8 cellular contexts compared by ENCODE assay signal in genomic region chr3:25594007-25594502, GRCh38.
DNase-seq lines count a peak whose midpoint lies in the region; ATAC-seq, FAIRE-seq and TF ChIP-seq lines count a peak whose summit lies in the region.

No MANE protein-coding gene starts in this region.

- TF ChIP-seq EP300 in HepG2 (IDR thresholded peaks at IDR 0.05; ENCODE audit: low read depth in 2 of 2, low read length in 2 of 2), result no peak
- no peak for TF ChIP-seq EP300 in HepG2 (CRISPR knock-in tag; IDR thresholded peaks at IDR 0.05; ENCODE audit: borderline replicate concordance)

- H2AFZ ChIP-seq in HepG2 (ENCODE audit: low read length), result no peak overlapping the region

- H3K9me3 ChIP-seq in HepG2 (ENCODE audit: low read length), result no peaks in the 10 kb centered on the region

- H3K4me3 ChIP-seq in HepG2 (replicated peaks in 1 of 3; ENCODE audit: insufficient read depth in 1 of 3, low read depth in 2 of 3, low read length in 3 of 3), result no peak overlapping the region

- TF ChIP-seq CTCF in HepG2 (CRISPR knock-in tag; IDR thresholded peaks at IDR 0.05), result peak; percentile 46

- no peak for TF ChIP-seq POLR2A in HepG2 (IDR thresholded peaks at IDR 0.05; ENCODE audit: insufficient read depth in 1 of 2, low read depth in 2 of 2, low read length in 2 of 2)

- no peaks in the 10 kb centered on the region for H3K79me2 ChIP-seq in HepG2 (ENCODE audit: insufficient read depth, low read length)

- DNase-seq in Right ventricle myocardium inferior (ENCODE audit: missing footprints) (no peak), cardiac septum (ENCODE audit: low spot score) (no peak), NCI-H524 treated with DMSO at 0.1 percent for 48 hours (lab: John Stamatoyannopoulos, UW) (peak; percentile 79), cerebellar cortex (ENCODE audit: low spot score) (peak; percentile 66), HepG2 (ENCODE audit: low spot score) (peak; percentile 30)
- no peak for DNase-seq in stimulated activated CD4-positive, alpha-beta T cell treated with anti-CD3 and anti-CD28 coated beads, Interleukin-4, amount 100 ng/mL, for 1 hour
- no peak for DNase-seq in activated effector memory CD4-positive, alpha-beta T cell treated with anti-CD3 and anti-CD28 coated beads, Interleukin-2, amount 50 U/mL, for 16 hours

- H3K27ac ChIP-seq in HepG2 (ENCODE audit: extremely low read length, insufficient read depth, low read length), result no peak overlapping the region

- H3K27me3 ChIP-seq in HepG2 (ENCODE audit: control insufficient read depth in 1 of 2, insufficient read depth in 2 of 2, low read length in 2 of 2), result no peaks in the 10 kb centered on the region

- POLR2A ChIA-PET in HepG2 (lab: Yijun Ruan, JAX), result no interaction called here

- WGBS in HepG2 (ENCODE audit: low lambda C conversion rate), result 9% methylated on average over 1 of the region's 1 CpG

- 0 out of 2 replicates have a peak, but pooled peaks have one; percentile 30 for TF ChIP-seq RAD21 in HepG2 (CRISPR knock-in tag; IDR thresholded peaks at IDR 0.05)

- peaks cover 19% of the 10 kb centered on the region for H3K4me1 ChIP-seq in HepG2 (ENCODE audit: insufficient read depth, low read length)

- CTCF ChIA-PET in HepG2 (lab: Yijun Ruan, JAX; ENCODE audit: low intra/inter-chr PET ratio, low total read pairs), result interaction anchor here (0.8 to 3.7 kb wide), 2 partner anchors 61 to 631 kb away, joined by 3 to 14 read pairs; no protein-coding TSS in a partner anchor

- ATAC-seq in Right ventricle myocardium inferior, result peak; percentile 71
- ATAC-seq in HG02610 (IDR thresholded peaks at IDR 0.05; ENCODE audit: unreplicated experiment), result peak; percentile 47
- ATAC-seq in HepG2, result peak; percentile 18; the same call in 2 of the 3 replicates

- in situ Hi-C loops in HepG2 (cut with HindIII; ENCODE audit: extremely low pct_ligation_motif_present, low pct_unique_long_range_greater_than_20kb), result loop anchor here (10.0 kb wide), 2 partner anchors 629 to 819 kb away; no protein-coding TSS in a partner anchor

- H4K20me1 ChIP-seq in HepG2 (ENCODE audit: insufficient read depth, low read length), result no peaks in the 10 kb centered on the region

- H3K9ac ChIP-seq in HepG2 (ENCODE audit: insufficient read depth, low read depth, low read length), result no peak overlapping the region

- FAIRE-seq in HepG2 (lab: Jason Lieb, UNC), result peak; percentile 51

- BruUV-seq in HepG2 (replicated peaks; lab: Mats Ljungman, UMichigan), result no TSS peak

- no peak overlapping the region for H3K4me2 ChIP-seq in HepG2 (ENCODE audit: low read depth, low read length)

- intact Hi-C loops in Right ventricle myocardium inferior (cut with DNase I), result loop anchor here (2.0 to 10.0 kb wide), 6 partner anchors 82 to 821 kb away; no protein-coding TSS in a partner anchor
- intact Hi-C loops in cardiac septum (cut with DNase I), result loop anchor here (5.0 kb wide), 5 partner anchors 127 to 632 kb away; no protein-coding TSS in a partner anchor
- intact Hi-C loops in HepG2 (cut with micrococcal nuclease; ENCODE audit: unreplicated experiment), result loop anchor here (1.0 to 10.0 kb wide), 4 partner anchors 159 to 909 kb away; no protein-coding TSS in a partner anchor

- peaks cover 3 to 8% of the 10 kb centered on the region in 2 experiments; a peak in 3 of 5 replicates for H3K36me3 ChIP-seq in HepG2 (replicated peaks in 1 of 2; ENCODE audit: control insufficient read depth in 1 of 2, insufficient read depth in 2 of 2, low read length in 2 of 2)

TF ChIP-seq in HepG2, 621 proteins besides CTCF, POLR2A, EP300 and RAD21:
- TF ChIP-seq FIP1L1 (IDR thresholded peaks at IDR 0.05; ENCODE audit: borderline replicate concordance, insufficient read depth, low read depth, low read length) (no peak), ARID5B (CRISPR knock-in tag; IDR thresholded peaks at IDR 0.05) (no peak), MBNL3 (CRISPR knock-in tag; conservative IDR thresholded peaks at IDR 0.05) (no peak), ISX (CRISPR knock-in tag; conservative IDR thresholded peaks at IDR 0.05) (no peak), KLF15 (CRISPR knock-in tag; IDR thresholded peaks at IDR 0.05; ENCODE audit: borderline replicate concordance) (no peak), STAG1 (CRISPR knock-in tag; IDR thresholded peaks at IDR 0.05) (peak; percentile 57), MEIS2 (CRISPR knock-in tag; IDR thresholded peaks at IDR 0.05) (no peak), PATZ1 (CRISPR knock-in tag; IDR thresholded peaks at IDR 0.05) (0 out of 2 replicates have a peak, but pooled peaks have one; percentile 18), ARID3A (IDR thresholded peaks at IDR 0.05; ENCODE audit: low read depth, low read length) (0 out of 2 replicates have a peak, but pooled peaks have one; percentile 18)

Comparison
In these comparisons a context has a peak if more than half of its experiments do, and no peak if none do; other contexts are left out.
1. ATAC-seq: peak in every context shown above with its lines; median percentile 71 in Right ventricle myocardium inferior; 47 in HG02610; 18 in HepG2.
2. DNase-seq: peak in NCI-H524 treated with DMSO at 0.1 percent for 48 hours (single experiment), cerebellar cortex (single experiment) and HepG2 (single experiment); none in Right ventricle myocardium inferior (single experiment), cardiac septum (single experiment), stimulated activated CD4-positive, alpha-beta T cell treated with anti-CD3 and anti-CD28 coated beads, Interleukin-4, amount 100 ng/mL, for 1 hour (single experiment) and activated effector memory CD4-positive, alpha-beta T cell treated with anti-CD3 and anti-CD28 coated beads, Interleukin-2, amount 50 U/mL, for 16 hours (single experiment).